In genomic region chr5:55472642-55473041, GRCh38 we compare ENCODE assay signal across 17 cellular contexts.
DNase-seq lines count a peak whose midpoint lies in the region; ATAC-seq and TF ChIP-seq lines count a peak whose summit lies in the region.
"Had no signal": no experiment of that assay in that cellular context is flagged by ENCODE, and none has a peak within 500 bp of the region (broad histone marks: within the 10 kb centered on the region; RNA-seq: fewer than 3 reads in every experiment).

No MANE protein-coding gene starts in this region.

- H3K36me3 Mint-ChIP-seq in T-helper 2 cell treated with Interferon-gamma antibody and Interleukin-4, amounts not matched to agents 5 μg/mL and 100 μg/mL, for 36 hours (ENCODE audit: low read depth), result peaks cover 10% of the 10 kb centered on the region
- peaks cover 11% of the 10 kb centered on the region for H3K36me3 Mint-ChIP-seq in chondrocyte (ENCODE audit: low read depth)
- no peaks in the 10 kb centered on the region for H3K36me3 Mint-ChIP-seq in stimulated activated effector memory CD8-positive, alpha-beta T cell treated with anti-CD3 and anti-CD28 coated beads, Interleukin-12 subunit alpha, Interleukin-12 subunit beta, amount 100 ng/mL, for 72 hours

- TF ChIP-seq RAD21 in IMR-90 (IDR thresholded peaks at IDR 0.05; ENCODE audit: low read length), result no peak

- H3K79me1 ChIP-seq in IMR-90 (ENCODE audit: low read depth in 1 of 2, low read length in 2 of 2), result peaks cover 2 to 5% of the 10 kb centered on the region in 2 experiments; a peak in 2 of 4 replicates

- H3K4me1 Mint-ChIP-seq in T-helper 2 cell treated with Interferon-gamma antibody and Interleukin-4, amounts not matched to agents 5 μg/mL and 100 μg/mL, for 36 hours (ENCODE audit: low read depth), result peaks cover 16% of the 10 kb centered on the region
- peaks cover 29% of the 10 kb centered on the region for H3K4me1 Mint-ChIP-seq in chondrocyte (ENCODE audit: low read depth)
- no peaks in the 10 kb centered on the region for H3K4me1 Mint-ChIP-seq in stimulated activated effector memory CD8-positive, alpha-beta T cell treated with anti-CD3 and anti-CD28 coated beads, Interleukin-12 subunit alpha, Interleukin-12 subunit beta, amount 100 ng/mL, for 72 hours

- no peak overlapping the region for H3K23ac ChIP-seq in IMR-90 (ENCODE audit: low read depth, low read length)

- in situ Hi-C loops in IMR-90 (cut with MboI; ENCODE audit: low sequenced_read_pairs), result no loop called here

- dilution Hi-C loops in IMR-90 (cut with HindIII; ENCODE audit: low sequenced_read_pairs, unreplicated experiment), result no loop called here

- no peaks in the 10 kb centered on the region for H3K9me1 ChIP-seq in IMR-90 (ENCODE audit: insufficient read depth, low read length)

- ATAC-seq in IMR-90 (ENCODE audit: low read depth), result no peak
- ATAC-seq in stimulated activated effector memory CD8-positive, alpha-beta T cell treated with anti-CD3 and anti-CD28 coated beads, Interleukin-12 subunit alpha, Interleukin-12 subunit beta, amount 100 ng/mL, for 72 hours, result no peak
- ATAC-seq: GM12878 had no signal

- intact Hi-C loops in IMR-90 (cut with micrococcal nuclease), result no loop called here
- intact Hi-C loops in stomach (cut with DNase I; ENCODE audit: low total_unique reads), result no loop called here

- H2AK5ac ChIP-seq in IMR-90 (ENCODE audit: low read depth, low read length), result no peak overlapping the region

- no peak overlapping the region for H3K4me3 ChIP-seq in IMR-90 (ENCODE audit: insufficient read depth, low read depth, low read length)
- H3K4me3 ChIP-seq in stomach, result no peak overlapping the region
- H3K4me3 ChIP-seq: BLaER1, GM12878 had no signal

- WGBS in IMR-90 (ENCODE audit: extremely low coverage in 2 of 2, insufficient read length in 1 of 2), 2 experiments, result no CpG with 5 or more reads among the region's 1 CpG
- 89 to 97% (median 92%) methylated on average over 1 of the region's 1 CpG for WGBS in stomach, 5 donors

- H3K27me3 ChIP-seq in IMR-90 (ENCODE audit: control insufficient read depth, insufficient read depth, low read length), result no peaks in the 10 kb centered on the region
- H3K27me3 ChIP-seq in stomach, result no peaks in the 10 kb centered on the region
- H3K27me3 ChIP-seq: BLaER1 had no signal

- no peak overlapping the region for H3K9ac ChIP-seq in IMR-90 (ENCODE audit: low read depth, low read length)
- H3K9ac ChIP-seq: BLaER1 had no signal

- H3K14ac ChIP-seq in IMR-90 (replicated peaks; ENCODE audit: low read depth, low read length), result no peak overlapping the region

- no peak for TF ChIP-seq CTCF in IMR-90 (conservative IDR thresholded peaks at IDR 0.05; ENCODE audit: low read depth, low read length)
- no peak for TF ChIP-seq CTCF in chondrocyte (IDR thresholded peaks at IDR 0.05)
- no peak for TF ChIP-seq CTCF in stomach (IDR thresholded peaks at IDR 0.05)

- no peak for TF ChIP-seq EP300 in stomach (IDR thresholded peaks at IDR 0.05)

- no peak for DNase-seq in T-helper 2 cell treated with Interferon-gamma antibody and Interleukin-4, amounts not matched to agents 5 μg/mL and 100 μg/mL, for 36 hours (ENCODE audit: low spot score)
- no peak for DNase-seq in T-helper 2 cell
- no peak for DNase-seq in IMR-90
- no peak for DNase-seq in chondrocyte (ENCODE audit: low spot score)
- DNase-seq in stimulated activated effector memory CD8-positive, alpha-beta T cell treated with anti-CD3 and anti-CD28 coated beads, Interleukin-12 subunit alpha, Interleukin-12 subunit beta, amount 100 ng/mL, for 72 hours (ENCODE audit: low spot score in 2 of 2), result no peak
- no peak for DNase-seq in NCI-H1105 treated with DMSO at 0.1 percent for 48 hours (lab: John Stamatoyannopoulos, UW)
- DNase-seq in stomach, result no peak
- no peak for DNase-seq in nucleus accumbens (lab: John Stamatoyannopoulos, UW)
- DNase-seq: AML-193; CD4-positive, CD25-positive, alpha-beta regulatory T cell; DMS 273 treated with DMSO at 0.1 percent for 48 hours; GOT3; HCEC 1CT had no signal

- H4K20me1 ChIP-seq in IMR-90 (ENCODE audit: insufficient read depth, low read length), result no peaks in the 10 kb centered on the region
- H4K20me1 ChIP-seq: BLaER1 had no signal

- H2BK20ac ChIP-seq in IMR-90 (ENCODE audit: low read depth, low read length), result no peak overlapping the region

- TF ChIP-seq POLR2A in IMR-90 (IDR thresholded peaks at IDR 0.05; ENCODE audit: low read depth, low read length) (no peak), stomach (IDR thresholded peaks at IDR 0.05) (no peak)

- H3K36me3 ChIP-seq in IMR-90 (ENCODE audit: control insufficient read depth, insufficient read depth, low read length) (no peaks in the 10 kb centered on the region), stomach (peaks cover 0 to 7% (median 2%) of the 10 kb centered on the region in 4 donors)
- H3K36me3 ChIP-seq: BLaER1 had no signal

- no peak overlapping the region for H2AK9ac ChIP-seq in IMR-90 (replicated peaks; ENCODE audit: low read depth, low read length, poor library complexity)

- H2BK15ac ChIP-seq in IMR-90 (ENCODE audit: low read depth, low read length), result no peak overlapping the region

- no peak overlapping the region for H3K18ac ChIP-seq in IMR-90 (ENCODE audit: low read depth, low read length)

- peak overlapping the region; percentile 73 for H3K27ac Mint-ChIP-seq in T-helper 2 cell treated with Interferon-gamma antibody and Interleukin-4, amounts not matched to agents 5 μg/mL and 100 μg/mL, for 36 hours
- H3K27ac Mint-ChIP-seq in chondrocyte (ENCODE audit: unreplicated experiment), result peak overlapping the region; percentile 74
- H3K27ac Mint-ChIP-seq in stimulated activated effector memory CD8-positive, alpha-beta T cell treated with anti-CD3 and anti-CD28 coated beads, Interleukin-12 subunit alpha, Interleukin-12 subunit beta, amount 100 ng/mL, for 72 hours, result peak overlapping the region; percentile 67
- H3K27ac Mint-ChIP-seq: CD4-positive, CD25-positive, alpha-beta regulatory T cell had no signal

- H2BK5ac ChIP-seq in IMR-90 (ENCODE audit: low read depth, low read length, poor library complexity, severe bottlenecking), result no peak overlapping the region

- H3K9me3 ChIP-seq in IMR-90 (ENCODE audit: control insufficient read depth, insufficient read depth, low read length), result no peaks in the 10 kb centered on the region
- H3K9me3 ChIP-seq in stomach, result no peaks in the 10 kb centered on the region
- H3K9me3 ChIP-seq: BLaER1 had no signal

- no TSS peak for BruUV-seq in IMR-90 (replicated peaks; lab: Mats Ljungman, UMichigan)

- no peak overlapping the region for H3K4ac ChIP-seq in IMR-90 (ENCODE audit: low read depth, low read length)

- H3K27me3 Mint-ChIP-seq in T-helper 2 cell treated with Interferon-gamma antibody and Interleukin-4, amounts not matched to agents 5 μg/mL and 100 μg/mL, for 36 hours (ENCODE audit: low read depth), result no peaks in the 10 kb centered on the region
- no peaks in the 10 kb centered on the region for H3K27me3 Mint-ChIP-seq in chondrocyte (ENCODE audit: low read depth)
- H3K27me3 Mint-ChIP-seq: CD4-positive, CD25-positive, alpha-beta regulatory T cell had no signal

- no peaks in the 10 kb centered on the region for H3K9me3 Mint-ChIP-seq in T-helper 2 cell treated with Interferon-gamma antibody and Interleukin-4, amounts not matched to agents 5 μg/mL and 100 μg/mL, for 36 hours
- no peaks in the 10 kb centered on the region for H3K9me3 Mint-ChIP-seq in chondrocyte (ENCODE audit: low read depth)
- H3K9me3 Mint-ChIP-seq in stimulated activated effector memory CD8-positive, alpha-beta T cell treated with anti-CD3 and anti-CD28 coated beads, Interleukin-12 subunit alpha, Interleukin-12 subunit beta, amount 100 ng/mL, for 72 hours, result no peaks in the 10 kb centered on the region

- no peak overlapping the region for H2AFZ ChIP-seq in IMR-90 (replicated peaks; ENCODE audit: low read length, poor library complexity)

- no peak overlapping the region for H4K5ac ChIP-seq in IMR-90 (ENCODE audit: low read depth, low read length)

- POLR2A ChIA-PET in IMR-90 (lab: Charles Lee; ENCODE audit: unreplicated experiment), result no interaction called here

- H3K56ac ChIP-seq in IMR-90 (ENCODE audit: extremely low read depth, insufficient read depth, low read length), result no peak overlapping the region

- no peaks in the 10 kb centered on the region for H3K4me1 ChIP-seq in IMR-90 (ENCODE audit: control insufficient read depth, insufficient read depth, low read length)
- peaks cover 10 to 63% (median 32%) of the 10 kb centered on the region in 4 donors for H3K4me1 ChIP-seq in stomach
- H3K4me1 ChIP-seq: BLaER1 had no signal

- no peak overlapping the region for H3K4me3 Mint-ChIP-seq in T-helper 2 cell treated with Interferon-gamma antibody and Interleukin-4, amounts not matched to agents 5 μg/mL and 100 μg/mL, for 36 hours
- H3K4me3 Mint-ChIP-seq in chondrocyte (ENCODE audit: unreplicated experiment), result no peak overlapping the region
- H3K4me3 Mint-ChIP-seq in stimulated activated effector memory CD8-positive, alpha-beta T cell treated with anti-CD3 and anti-CD28 coated beads, Interleukin-12 subunit alpha, Interleukin-12 subunit beta, amount 100 ng/mL, for 72 hours, result no peak overlapping the region
- H3K4me3 Mint-ChIP-seq: CD4-positive, CD25-positive, alpha-beta regulatory T cell had no signal

- CTCF ChIA-PET in IMR-90 (lab: Yijun Ruan, JAX), result no interaction called here

- no peak overlapping the region for H3K27ac ChIP-seq in IMR-90 (ENCODE audit: insufficient read depth, low read length)
- H3K27ac ChIP-seq in stomach, result no peak overlapping the region
- H3K27ac ChIP-seq: 22Rv1, BLaER1, HL-60 had no signal

- H2BK120ac ChIP-seq in IMR-90 (ENCODE audit: low read depth, low read length), result no peak overlapping the region

- no peak overlapping the region for H4K91ac ChIP-seq in IMR-90 (ENCODE audit: insufficient read depth, low read depth, low read length)

- H4K8ac ChIP-seq in IMR-90 (ENCODE audit: low read depth in 2 of 2, low read length in 2 of 2), result no peak overlapping the region

- H3K4me2 ChIP-seq in IMR-90 (ENCODE audit: low read depth, low read length), result no peak overlapping the region
- H3K4me2 ChIP-seq: BLaER1 had no signal

TF ChIP-seq in IMR-90, 13 proteins besides CTCF, POLR2A, EP300 and RAD21:
- TF ChIP-seq MAFK (IDR thresholded peaks at IDR 0.05; ENCODE audit: low read depth, low read length), result peak; percentile 92
- TF ChIP-seq BHLHE40 (IDR thresholded peaks at IDR 0.05; ENCODE audit: low read depth, low read length), result no peak
